In the genomic region with DNA sequence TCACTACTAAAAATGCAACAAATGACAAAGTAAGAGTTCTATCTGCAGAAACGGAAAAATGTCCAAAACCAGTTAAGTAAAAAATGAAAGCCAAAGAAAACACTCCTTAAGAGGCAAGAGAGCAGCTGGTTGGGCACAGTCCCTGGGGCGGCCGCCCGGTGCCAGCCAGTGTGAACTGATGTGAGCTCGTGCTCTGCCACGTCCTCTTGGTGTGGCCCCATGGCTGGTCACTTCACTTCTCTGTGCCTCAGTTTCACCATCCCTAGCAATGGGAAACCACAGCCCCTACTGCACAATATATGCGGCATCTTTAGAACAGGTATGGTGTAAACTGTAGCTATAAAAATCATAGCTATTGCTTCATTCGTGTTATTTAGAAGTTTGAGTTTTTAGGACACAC, we compare ENCODE assay signal across 10 cellular contexts. TPM values are rescaled to one million over a fixed set of nuclear protein-coding genes. Genes with fewer than 3 reads are reported as not detected.
DNase-seq lines count a peak whose midpoint lies in the region; ATAC-seq and TF ChIP-seq lines count a peak whose summit lies in the region.
"Had no signal": no experiment of that assay in that cellular context is flagged by ENCODE, and none has a peak within 500 bp of the region (broad histone marks: within the 10 kb centered on the region; RNA-seq: fewer than 3 reads in every experiment).

No MANE protein-coding gene starts in this region.

- H4K20me1 ChIP-seq in BLaER1 treated with 17β-estradiol and CSF1 and Interleukin-3, amounts not matched to agents 10 nM and 100 nM = peaks cover 0 to 99% (median 57%) of the 10 kb centered on the region in 11 experiments; a peak in 17 of 22 replicates

- peak overlapping the region; percentile 3 to 62 (median 39); a peak in 16 of 22 replicates for H3K9ac ChIP-seq in BLaER1 treated with 17β-estradiol and CSF1 and Interleukin-3, amounts not matched to agents 10 nM and 100 nM
- H3K9ac ChIP-seq in parathyroid adenoma = no peak overlapping the region
- H3K9ac ChIP-seq: neural progenitor cell had no signal

- H3K9me3 Mint-ChIP-seq in HFFc6 = no peaks in the 10 kb centered on the region
- H3K9me3 Mint-ChIP-seq in central memory CD8-positive, alpha-beta T cell = no peaks in the 10 kb centered on the region
- H3K9me3 Mint-ChIP-seq: neural progenitor cell had no signal

- H3K27ac ChIP-seq in BLaER1 treated with 17β-estradiol and CSF1 and Interleukin-3, amounts not matched to agents 10 nM and 100 nM = peak overlapping the region; percentile 17 to 67 (median 55); a peak in 20 of 22 replicates
- peak overlapping the region; percentile 49 for H3K27ac ChIP-seq in parathyroid adenoma
- H3K27ac ChIP-seq: neural progenitor cell had no signal

- peaks cover 7% of the 10 kb centered on the region for H3K79me2 ChIP-seq in parathyroid adenoma

- peak overlapping the region; percentile 61 for H3K27ac Mint-ChIP-seq in HFFc6
- peak overlapping the region; percentile 93 for H3K27ac Mint-ChIP-seq in central memory CD8-positive, alpha-beta T cell (ENCODE audit: low read depth)
- H3K27ac Mint-ChIP-seq: neural progenitor cell had no signal

- H3K9me3 ChIP-seq in BLaER1 treated with 17β-estradiol and CSF1 and Interleukin-3, amounts not matched to agents 10 nM and 100 nM (replicated peaks in 1 of 11) = no peaks in the 10 kb centered on the region
- H3K9me3 ChIP-seq in parathyroid adenoma (ENCODE audit: control insufficient read depth, low read length) = no peaks in the 10 kb centered on the region

- peaks cover 42% of the 10 kb centered on the region for H3K4me1 Mint-ChIP-seq in HFFc6 (ENCODE audit: low read depth)
- H3K4me1 Mint-ChIP-seq in central memory CD8-positive, alpha-beta T cell = peaks cover 50% of the 10 kb centered on the region

- H3K27me3 ChIP-seq in BLaER1 treated with 17β-estradiol and CSF1 and Interleukin-3, amounts not matched to agents 10 nM and 100 nM = no peaks in the 10 kb centered on the region
- H3K27me3 ChIP-seq in parathyroid adenoma (ENCODE audit: control insufficient read depth, insufficient read depth, low read length) = no peaks in the 10 kb centered on the region
- H3K27me3 ChIP-seq: neural progenitor cell had no signal

- peaks cover 51% of the 10 kb centered on the region for H3K36me3 Mint-ChIP-seq in HFFc6 (ENCODE audit: low read depth)
- peaks cover 75% of the 10 kb centered on the region for H3K36me3 Mint-ChIP-seq in central memory CD8-positive, alpha-beta T cell (ENCODE audit: insufficient read depth)

- H3K27me3 Mint-ChIP-seq in HFFc6 (ENCODE audit: insufficient read depth) = peaks cover 4% of the 10 kb centered on the region
- H3K27me3 Mint-ChIP-seq in central memory CD8-positive, alpha-beta T cell = no peaks in the 10 kb centered on the region

- peaks cover 70 to 84% (median 78%) of the 10 kb centered on the region in 10 experiments for H3K4me1 ChIP-seq in BLaER1 treated with 17β-estradiol and CSF1 and Interleukin-3, amounts not matched to agents 10 nM and 100 nM
- peaks cover 15% of the 10 kb centered on the region for H3K4me1 ChIP-seq in parathyroid adenoma

- no peak overlapping the region for H2AFZ ChIP-seq in parathyroid adenoma
- H2AFZ ChIP-seq: neural progenitor cell had no signal

- no peak overlapping the region for H3K4me3 Mint-ChIP-seq in HFFc6
- peak overlapping the region; percentile 62 for H3K4me3 Mint-ChIP-seq in central memory CD8-positive, alpha-beta T cell

- DNase-seq in HFFc6 (no peak), NCI-H2029 (lab: John Stamatoyannopoulos, UW) (no peak), NCI-H748 treated with DMSO at 0.1 percent for 48 hours (lab: John Stamatoyannopoulos, UW) (no peak), HK-2 (ENCODE audit: unreplicated experiment) (no peak)
- no peak for DNase-seq in central memory CD8-positive, alpha-beta T cell (ENCODE audit: low spot score in 2 of 2)
- DNase-seq: activated CD8-positive, alpha-beta memory T cell treated with anti-CD3 and anti-CD28 coated beads, Interleukin-2, amount 50 U/mL, for 48 hours; OCI-M1 had no signal

- TF ChIP-seq CTCF in HFFc6 (IDR thresholded peaks at IDR 0.05) (no peak), parathyroid adenoma (IDR thresholded peaks at IDR 0.05) (no peak)

- peaks cover 84 to 98% (median 96%) of the 10 kb centered on the region in 11 experiments for H3K36me3 ChIP-seq in BLaER1 treated with 17β-estradiol and CSF1 and Interleukin-3, amounts not matched to agents 10 nM and 100 nM
- no peaks in the 10 kb centered on the region for H3K36me3 ChIP-seq in parathyroid adenoma (ENCODE audit: control insufficient read depth, insufficient read depth, low read length)

- peak overlapping the region; percentile 67 to 86 (median 78) for H3K4me2 ChIP-seq in BLaER1 treated with 17β-estradiol and CSF1 and Interleukin-3, amounts not matched to agents 10 nM and 100 nM
- H3K4me2 ChIP-seq in parathyroid adenoma (ENCODE audit: low read length) = no peak overlapping the region
- H3K4me2 ChIP-seq: neural progenitor cell had no signal

- ATAC-seq in central memory CD8-positive, alpha-beta T cell (replicated peaks; ENCODE audit: extremely low read depth, poor library complexity, severe bottlenecking) = no peak

- peak overlapping the region in 4 of 10 experiments; percentile 2 to 30 (median 12); a peak in 3 of 20 replicates for H3K4me3 ChIP-seq in BLaER1 treated with 17β-estradiol and CSF1 and Interleukin-3, amounts not matched to agents 10 nM and 100 nM
- H3K4me3 ChIP-seq in parathyroid adenoma (ENCODE audit: low read depth, low read length) = no peak overlapping the region
- H3K4me3 ChIP-seq: neural progenitor cell had no signal

RNA-seq across cellular contexts. Expression of a gene that starts 21.2 kb away (rescaled TPM):
- 10 to 100 TPM; 43.6 to 50.3 (median 46.2) TPM for total RNA-seq in HFFc6 (2021; fragmentation: NEBNext Ultra II Directional; extraction: Animal tissue kit (Norgen Biotek cat#: 25700))

RNA-seq across cellular contexts. Expression of a gene that starts 37.3 kb away (rescaled TPM):
- total RNA-seq in HFFc6 (2021; fragmentation: NEBNext Ultra II Directional; extraction: Animal tissue kit (Norgen Biotek cat#: 25700)) = 10 to 100 TPM in 4 of 6 experiments, 1 to 10 TPM in 2; 7.7 to 15.3 (median 10.9) TPM
